Comparison of ENCODE assay signal across 2 cellular contexts in genomic region chr6:113774122-113774835, GRCh38.
TF ChIP-seq lines count a peak whose summit lies in the region.

No MANE protein-coding gene starts in this region.

TF ChIP-seq in GM23338, 12 proteins besides CTCF, POLR2A, EP300 and RAD21:
- no peak for TF ChIP-seq ETS1 (IDR thresholded peaks at IDR 0.05)
- no peak for TF ChIP-seq JUNB (IDR thresholded peaks at IDR 0.05; ENCODE audit: unreplicated experiment)
- TF ChIP-seq ZNF331 (CRISPR knock-in tag; IDR thresholded peaks at IDR 0.05; ENCODE audit: low read depth): no peak
TF ChIP-seq in GM23338: peak in this region for 0.

TF ChIP-seq in HepG2, 621 proteins besides CTCF, POLR2A, EP300 and RAD21 (continued from another document):
- TF ChIP-seq HOXA5 (CRISPR knock-in tag; IDR thresholded peaks at IDR 0.05) (no peak), HMG20B (CRISPR knock-in tag; conservative IDR thresholded peaks at IDR 0.05) (no peak), ZNF292 (CRISPR knock-in tag; IDR thresholded peaks at IDR 0.05; ENCODE audit: borderline replicate concordance, low read depth) (no peak), SAP130 (CRISPR knock-in tag; IDR thresholded peaks at IDR 0.05; ENCODE audit: low read depth) (no peak), ZNF792 (CRISPR knock-in tag; IDR thresholded peaks at IDR 0.05) (no peak), ZMYM2 (CRISPR knock-in tag; IDR thresholded peaks at IDR 0.05) (no peak), CREBL2 (CRISPR knock-in tag; IDR thresholded peaks at IDR 0.05; ENCODE audit: borderline replicate concordance) (no peak), RXRB (CRISPR knock-in tag; IDR thresholded peaks at IDR 0.05; ENCODE audit: borderline replicate concordance) (no peak), NR2F2 (IDR thresholded peaks at IDR 0.05; ENCODE audit: borderline replicate concordance, low read depth) (no peak), ZFY (CRISPR knock-in tag; IDR thresholded peaks at IDR 0.05) (no peak), MTF1 (CRISPR knock-in tag; IDR thresholded peaks at IDR 0.05) (no peak), TEAD2 (CRISPR knock-in tag; IDR thresholded peaks at IDR 0.05) (no peak)
